1 cellular context compared by ENCODE assay signal in genomic region chr9:4541848-4542247, GRCh38.
TF ChIP-seq lines count a peak whose summit lies in the region.

No MANE protein-coding gene starts in this region.

TF ChIP-seq in WTC11, 78 proteins besides CTCF, POLR2A, EP300 and RAD21 (continued from another document):
- no peak for TF ChIP-seq ATF6 (CRISPR knock-in tag; IDR thresholded peaks at IDR 0.05)
